Comparison of ENCODE assay signal across 22 cellular contexts in genomic region chr3:165835431-165835830, GRCh38. TPM values are rescaled to one million over a fixed set of nuclear protein-coding genes. Genes with fewer than 3 reads are reported as not detected.
DNase-seq lines count a peak whose midpoint lies in the region; TF ChIP-seq lines count a peak whose summit lies in the region.
"Had no signal": no experiment of that assay in that cellular context is flagged by ENCODE, and none has a peak within 500 bp of the region (broad histone marks: within the 10 kb centered on the region; RNA-seq: fewer than 3 reads in every experiment).

No MANE protein-coding gene starts in this region.

- no peak overlapping the region for H3K27ac ChIP-seq in KMS-11
- H3K27ac ChIP-seq: esophagus squamous epithelium, SK-N-MC had no signal

- H3K9me3 Mint-ChIP-seq in nephron = no peaks in the 10 kb centered on the region
- H3K9me3 Mint-ChIP-seq: activated naive CD8-positive, alpha-beta T cell treated with anti-CD3 and anti-CD28 coated beads, Interleukin-2, amount 10 ng/mL, durations not matched to agents 7 days and 5 days had no signal

- DNase-seq in BE2C = no peak
- peak; percentile 13 for DNase-seq in amniotic epithelial cell (ENCODE audit: low read depth)
- DNase-seq in NCI-H345 treated with DMSO at 0.1 percent for 48 hours (lab: John Stamatoyannopoulos, UW; ENCODE audit: unreplicated experiment) = no peak
- DNase-seq in NK-92 (lab: John Stamatoyannopoulos, UW; ENCODE audit: unreplicated experiment) = no peak
- no peak for DNase-seq in SK-N-DZ (ENCODE audit: low spot score)
- DNase-seq: activated CD4-positive, alpha-beta T cell treated with anti-CD3 and anti-CD28 coated beads, Interleukin-2, amount 50 U/mL, for 48 hours; activated CD4-positive, CD25-positive, alpha-beta regulatory T cell; activated naive CD8-positive, alpha-beta T cell treated with anti-CD3 and anti-CD28 coated beads, Interleukin-2, amount 10 ng/mL, durations not matched to agents 7 days and 5 days; CD4-positive, CD25-positive, alpha-beta regulatory T cell; DMS 273 treated with DMSO at 0.1 percent for 48 hours; effector memory CD8-positive, alpha-beta T cell; esophagus squamous epithelium; left cardiac atrium; mesendoderm; naive thymus-derived CD8-positive, alpha-beta T cell; NCI-H1436 treated with DMSO at 0.1 percent for 48 hours; NCI-H2171; NCI-H774; T-helper 9 cell had no signal

- no peaks in the 10 kb centered on the region for H3K9me3 ChIP-seq in BE2C
- H3K9me3 ChIP-seq: esophagus squamous epithelium had no signal

- H3K27me3 ChIP-seq in BE2C (no peaks in the 10 kb centered on the region), KMS-11 (ENCODE audit: insufficient read depth, low read depth) (no peaks in the 10 kb centered on the region)
- H3K27me3 ChIP-seq: esophagus squamous epithelium had no signal

- no peak overlapping the region for H3K9ac ChIP-seq in KMS-11

- no peaks in the 10 kb centered on the region for H3K36me3 Mint-ChIP-seq in nephron (ENCODE audit: low read depth)
- H3K36me3 Mint-ChIP-seq: activated naive CD8-positive, alpha-beta T cell treated with anti-CD3 and anti-CD28 coated beads, Interleukin-2, amount 10 ng/mL, durations not matched to agents 7 days and 5 days; CD4-positive, CD25-positive, alpha-beta regulatory T cell; naive thymus-derived CD8-positive, alpha-beta T cell had no signal

- H3K79me2 ChIP-seq in KMS-11 (ENCODE audit: insufficient read depth, low read depth) = no peaks in the 10 kb centered on the region

- H3K4me1 ChIP-seq in BE2C (peaks cover 4% of the 10 kb centered on the region; the same call in 1 of the 2 replicates), KMS-11 (ENCODE audit: low read depth, poor library complexity, severe bottlenecking) (peaks cover 44% of the 10 kb centered on the region)
- H3K4me1 ChIP-seq: esophagus squamous epithelium had no signal

- H3K4me3 ChIP-seq in BE2C (ENCODE audit: low read depth, low read length) (peak overlapping the region; percentile 88), KMS-11 (IDR thresholded peaks at IDR 0.05; ENCODE audit: insufficient read depth, low read depth, low read length) (no peak overlapping the region)

- H3K27me3 Mint-ChIP-seq in nephron (ENCODE audit: low read depth) = no peaks in the 10 kb centered on the region
- H3K27me3 Mint-ChIP-seq: activated naive CD8-positive, alpha-beta T cell treated with anti-CD3 and anti-CD28 coated beads, Interleukin-2, amount 10 ng/mL, durations not matched to agents 7 days and 5 days; CD4-positive, CD25-positive, alpha-beta regulatory T cell; effector memory CD8-positive, alpha-beta T cell; naive thymus-derived CD8-positive, alpha-beta T cell had no signal

- peak overlapping the region; percentile 4; the same call in 1 of the 2 replicates for H3K4me2 ChIP-seq in KMS-11

- H3K27ac Mint-ChIP-seq in nephron = peak overlapping the region in 2 of 3 experiments; percentile 13 to 63
- H3K27ac Mint-ChIP-seq: activated naive CD8-positive, alpha-beta T cell treated with anti-CD3 and anti-CD28 coated beads, Interleukin-2, amount 10 ng/mL, durations not matched to agents 7 days and 5 days; CD4-positive, CD25-positive, alpha-beta regulatory T cell; effector memory CD8-positive, alpha-beta T cell; naive thymus-derived CD8-positive, alpha-beta T cell had no signal

- H3K4me1 Mint-ChIP-seq in nephron = peaks cover 17% of the 10 kb centered on the region
- H3K4me1 Mint-ChIP-seq: activated naive CD8-positive, alpha-beta T cell treated with anti-CD3 and anti-CD28 coated beads, Interleukin-2, amount 10 ng/mL, durations not matched to agents 7 days and 5 days; CD4-positive, CD25-positive, alpha-beta regulatory T cell; naive thymus-derived CD8-positive, alpha-beta T cell had no signal

- H3K4me3 Mint-ChIP-seq in nephron = peak overlapping the region; percentile 63 to 88 (median 69)
- H3K4me3 Mint-ChIP-seq: activated naive CD8-positive, alpha-beta T cell treated with anti-CD3 and anti-CD28 coated beads, Interleukin-2, amount 10 ng/mL, durations not matched to agents 7 days and 5 days; CD4-positive, CD25-positive, alpha-beta regulatory T cell; effector memory CD8-positive, alpha-beta T cell; naive thymus-derived CD8-positive, alpha-beta T cell had no signal

- no peak overlapping the region for H2AFZ ChIP-seq in KMS-11 (ENCODE audit: low read depth)

- H3K36me3 ChIP-seq in BE2C (no peaks in the 10 kb centered on the region; the same call in 1 of the 2 replicates), KMS-11 (ENCODE audit: insufficient read depth) (no peaks in the 10 kb centered on the region)
- H3K36me3 ChIP-seq: esophagus squamous epithelium had no signal

- no peaks in the 10 kb centered on the region for H4K20me1 ChIP-seq in KMS-11 (ENCODE audit: insufficient read depth)

- TF ChIP-seq CTCF in BE2C (IDR thresholded peaks at IDR 0.05; ENCODE audit: low read depth, low read length) (no peak), KMS-11 (conservative IDR thresholded peaks at IDR 0.05; ENCODE audit: low read depth, low read length) (no peak), nephron (IDR thresholded peaks at IDR 0.05; ENCODE audit: unreplicated experiment in 3 of 3) (no peak)

RNA-seq across cellular contexts. Expression of gene BCHE, which starts 1.8 kb away (rescaled TPM):
- 51.1 TPM for polyA plus RNA-seq in BE2C (2012; ENCODE audit: insufficient read depth, insufficient read length, low read depth)
- polyA plus RNA-seq in SK-N-DZ (2014; cell fraction: cytosol; rRNA removed) = 1.3 and 1.4 TPM in 2 replicates
- 0.43 and 1.6 TPM in 2 replicates for polyA plus RNA-seq in SK-N-DZ (2014; cell fraction: nucleus; rRNA removed)
- polyA plus RNA-seq: CD4-positive, CD25-positive, alpha-beta regulatory T cell; naive thymus-derived CD8-positive, alpha-beta T cell had no signal
